ENCODE assay signal across 15 cellular contexts in genomic region chr10:71070741-71071140, GRCh38.
DNase-seq lines count a peak whose midpoint lies in the region; ATAC-seq and TF ChIP-seq lines count a peak whose summit lies in the region.
"Had no signal": no experiment of that assay in that cellular context is flagged by ENCODE, and none has a peak within 500 bp of the region (broad histone marks: within the 10 kb centered on the region; RNA-seq: fewer than 3 reads in every experiment).

No MANE protein-coding gene starts in this region.

- H3K36me3 ChIP-seq in right atrium auricular region, result no peaks in the 10 kb centered on the region
- H3K36me3 ChIP-seq in neuronal stem cell (replicated peaks in 1 of 2; ENCODE audit: control insufficient read depth in 2 of 2, insufficient read depth in 2 of 2, low read length in 2 of 2), result no peaks in the 10 kb centered on the region

- H2BK12ac ChIP-seq in neuronal stem cell (ENCODE audit: low read length), result no peak overlapping the region

- no peaks in the 10 kb centered on the region for H3K27me3 Mint-ChIP-seq in CD4-positive, alpha-beta T cell
- H3K27me3 Mint-ChIP-seq in activated CD4-positive, alpha-beta memory T cell treated with anti-CD3 and anti-CD28 coated beads, Interleukin-2, amount 10 ng/mL, durations not matched to agents 7 days and 5 days, result peaks cover 2% of the 10 kb centered on the region

- no CpG with 5 or more reads among the region's 2 CpGs for WGBS in neuronal stem cell (ENCODE audit: extremely low coverage in 2 of 2, insufficient read length in 2 of 2, insufficient replicate concordance in 1 of 2), 2 donors

- no peak for TF ChIP-seq CTCF in right atrium auricular region (IDR thresholded peaks at IDR 0.05)
- TF ChIP-seq CTCF in coronary artery (IDR thresholded peaks at IDR 0.05), result no peak
- TF ChIP-seq CTCF in CD4-positive, alpha-beta T cell (IDR thresholded peaks at IDR 0.05), result no peak

- H3K4me1 Mint-ChIP-seq in CD4-positive, alpha-beta T cell (ENCODE audit: low read depth), result no peaks in the 10 kb centered on the region
- no peaks in the 10 kb centered on the region for H3K4me1 Mint-ChIP-seq in activated CD4-positive, alpha-beta memory T cell treated with anti-CD3 and anti-CD28 coated beads, Interleukin-2, amount 10 ng/mL, durations not matched to agents 7 days and 5 days
- H3K4me1 Mint-ChIP-seq: CD4-positive, alpha-beta memory T cell had no signal

- no peak overlapping the region for H2AFZ ChIP-seq in neuronal stem cell (ENCODE audit: low read length)

- no peak overlapping the region for H4K91ac ChIP-seq in neuronal stem cell (ENCODE audit: low read depth, low read length, poor library complexity)

- no peak overlapping the region for H2BK5ac ChIP-seq in neuronal stem cell (ENCODE audit: low read length)

- no peak overlapping the region for H4K8ac ChIP-seq in neuronal stem cell (ENCODE audit: low read depth, low read length)

- H3K9me3 Mint-ChIP-seq in CD4-positive, alpha-beta T cell, result no peaks in the 10 kb centered on the region
- H3K9me3 Mint-ChIP-seq in activated CD4-positive, alpha-beta memory T cell treated with anti-CD3 and anti-CD28 coated beads, Interleukin-2, amount 10 ng/mL, durations not matched to agents 7 days and 5 days, result no peaks in the 10 kb centered on the region
- H3K9me3 Mint-ChIP-seq: CD4-positive, alpha-beta memory T cell; H9 had no signal

- H3K4ac ChIP-seq in neuronal stem cell (ENCODE audit: low read length), result no peak overlapping the region

- no peak for DNase-seq in right atrium auricular region (ENCODE audit: low spot score)
- no peak for DNase-seq in Right ventricle myocardium inferior (ENCODE audit: missing footprints)
- DNase-seq in coronary artery (ENCODE audit: low spot score), result no peak
- no peak for DNase-seq in neuronal stem cell (ENCODE audit: low spot score)
- DNase-seq in CD4-positive, alpha-beta T cell, result no peak
- DNase-seq in activated CD4-positive, alpha-beta T cell treated with anti-CD3 and anti-CD28 coated beads for 1 hour, result no peak
- DNase-seq in activated CD4-positive, alpha-beta memory T cell treated with anti-CD3 and anti-CD28 coated beads, Interleukin-2, amount 10 ng/mL, durations not matched to agents 7 days and 5 days, result no peak
- DNase-seq: ACHN; C1 segment of cervical spinal cord; CD4-positive, alpha-beta memory T cell; DMS79 treated with DMSO at 0.1 percent for 48 hours; EL; GDM1; GOT3; H9 had no signal

- H3K9ac ChIP-seq in neuronal stem cell (ENCODE audit: low read depth, low read length, poor library complexity), result no peak overlapping the region

- no peak overlapping the region for H3K23ac ChIP-seq in neuronal stem cell (ENCODE audit: low read depth, low read length, poor library complexity)

- no peaks in the 10 kb centered on the region for H3K27me3 ChIP-seq in right atrium auricular region
- H3K27me3 ChIP-seq in neuronal stem cell (ENCODE audit: control insufficient read depth in 3 of 3, insufficient read depth in 3 of 3, low read depth in 1 of 3, low read length in 3 of 3), result peaks cover 0 to 47% (median 0%) of the 10 kb centered on the region in 3 experiments
- H3K27me3 ChIP-seq in CD4-positive, alpha-beta T cell (ENCODE audit: control insufficient read depth, insufficient read depth, low read length), result no peaks in the 10 kb centered on the region

- H3K14ac ChIP-seq in neuronal stem cell (ENCODE audit: low read length), result no peak overlapping the region

- H3K4me2 ChIP-seq in neuronal stem cell (ENCODE audit: insufficient read depth, low read length, poor library complexity, severe bottlenecking), result no peak overlapping the region

- H3K79me1 ChIP-seq in neuronal stem cell (ENCODE audit: low read depth, low read length), result no peaks in the 10 kb centered on the region

- intact Hi-C loops in Right ventricle myocardium inferior (cut with DNase I), result no loop called here
- intact Hi-C loops in CD4-positive, alpha-beta T cell (cut with DNase I, micrococcal nuclease), result no loop called here

- H3K36me3 Mint-ChIP-seq in CD4-positive, alpha-beta T cell (ENCODE audit: low read depth), result no peaks in the 10 kb centered on the region
- no peaks in the 10 kb centered on the region for H3K36me3 Mint-ChIP-seq in activated CD4-positive, alpha-beta memory T cell treated with anti-CD3 and anti-CD28 coated beads, Interleukin-2, amount 10 ng/mL, durations not matched to agents 7 days and 5 days (ENCODE audit: low read depth)
- H3K36me3 Mint-ChIP-seq: CD4-positive, alpha-beta memory T cell had no signal

- peak overlapping the region; percentile 72 for H2AK5ac ChIP-seq in neuronal stem cell (ENCODE audit: low read depth, low read length)

- H3K27ac ChIP-seq in right atrium auricular region, result peak overlapping the region; percentile 43 to 77
- H3K27ac ChIP-seq in coronary artery, result peak overlapping the region; percentile 72 to 80
- no peak overlapping the region for H3K27ac ChIP-seq in neuronal stem cell (replicated peaks; ENCODE audit: low read length)
- no peak overlapping the region for H3K27ac ChIP-seq in CD4-positive, alpha-beta T cell (ENCODE audit: low read depth, low read length)

- H3K4me1 ChIP-seq in right atrium auricular region, result peaks cover 0 to 32% of the 10 kb centered on the region in 2 donors
- H3K4me1 ChIP-seq in neuronal stem cell (ENCODE audit: control insufficient read depth in 2 of 2, insufficient read depth in 1 of 2, low read depth in 1 of 2, low read length in 2 of 2), result peaks cover 0 to 24% of the 10 kb centered on the region in 2 donors

- POLR2A ChIA-PET in CD4-positive, alpha-beta T cell (lab: Charles Lee), result no interaction called here
- POLR2A ChIA-PET in activated CD4-positive, alpha-beta memory T cell treated with anti-CD3 and anti-CD28 coated beads, Interleukin-2, amount 10 ng/mL, durations not matched to agents 7 days and 5 days (lab: Charles Lee), result no interaction called here

- no peak for ATAC-seq in Right ventricle myocardium inferior
- ATAC-seq in CD4-positive, alpha-beta T cell (ENCODE audit: poor library complexity), result no peak

- H3K4me3 Mint-ChIP-seq in CD4-positive, alpha-beta T cell, result no peak overlapping the region
- no peak overlapping the region for H3K4me3 Mint-ChIP-seq in activated CD4-positive, alpha-beta memory T cell treated with anti-CD3 and anti-CD28 coated beads, Interleukin-2, amount 10 ng/mL, durations not matched to agents 7 days and 5 days
- H3K4me3 Mint-ChIP-seq: CD4-positive, alpha-beta memory T cell; H9 had no signal

- no peak overlapping the region for H2BK15ac ChIP-seq in neuronal stem cell (ENCODE audit: low read length)

- H3K18ac ChIP-seq in neuronal stem cell (ENCODE audit: low read length), result no peak overlapping the region

- CTCF ChIA-PET in CD4-positive, alpha-beta T cell (lab: Charles Lee), result interaction anchor here (0.6 kb wide), 1 partner anchor 1337 kb away, joined by 3 read pairs; no protein-coding TSS in a partner anchor
- CTCF ChIA-PET in activated CD4-positive, alpha-beta memory T cell treated with anti-CD3 and anti-CD28 coated beads, Interleukin-2, amount 10 ng/mL, durations not matched to agents 7 days and 5 days (lab: Charles Lee), result no interaction called here

- no peak overlapping the region for H3K4me3 ChIP-seq in right atrium auricular region
- no peak overlapping the region for H3K4me3 ChIP-seq in coronary artery
- H3K4me3 ChIP-seq in neuronal stem cell (ENCODE audit: low read length in 2 of 2), result no peak overlapping the region

- H3K9me3 ChIP-seq in right atrium auricular region (no peaks in the 10 kb centered on the region), neuronal stem cell (replicated peaks in 1 of 2; ENCODE audit: control insufficient read depth in 2 of 2, insufficient read depth in 1 of 2, low read depth in 1 of 2, low read length in 2 of 2) (no peaks in the 10 kb centered on the region)
- H3K9me3 ChIP-seq in CD4-positive, alpha-beta T cell (ENCODE audit: control insufficient read depth, low read length), result no peaks in the 10 kb centered on the region

- H2BK120ac ChIP-seq in neuronal stem cell (ENCODE audit: low read depth, low read length), result no peak overlapping the region

- no peak overlapping the region for H3K27ac Mint-ChIP-seq in CD4-positive, alpha-beta T cell
- no peak overlapping the region for H3K27ac Mint-ChIP-seq in activated CD4-positive, alpha-beta memory T cell treated with anti-CD3 and anti-CD28 coated beads, Interleukin-2, amount 10 ng/mL, durations not matched to agents 7 days and 5 days
- H3K27ac Mint-ChIP-seq: CD4-positive, alpha-beta memory T cell had no signal

Comparison
In these comparisons a context has a peak if more than half of its experiments do, and no peak if none do; other contexts are left out.
1. H3K27ac ChIP-seq: peak in right atrium auricular region (2 of 2) and coronary artery (2 of 2); none in neuronal stem cell (single experiment) and CD4-positive, alpha-beta T cell (single experiment).